ENCODE assay signal across 1 cellular context in genomic region chr1:15836772-15837669, GRCh38.
TF ChIP-seq lines count a peak whose summit lies in the region.

No MANE protein-coding gene starts in this region.

TF ChIP-seq in GM12878, 131 proteins besides CTCF, POLR2A, EP300 and RAD21:
- TF ChIP-seq CREB1 (IDR thresholded peaks at IDR 0.05; ENCODE audit: low read depth), result peak; percentile 45; the same call in 1 of the 2 replicates
- TF ChIP-seq GABPA (IDR thresholded peaks at IDR 0.05; ENCODE audit: low read depth), result no peak
- TF ChIP-seq MYC (IDR thresholded peaks at IDR 0.05; ENCODE audit: insufficient read depth, insufficient read length, insufficient replicate concordance, low read length, severe bottlenecking), result no peak
- TF ChIP-seq CREM (IDR thresholded peaks at IDR 0.05; ENCODE audit: low read depth), result peak; percentile 20; the same call in 1 of the 2 replicates
- TF ChIP-seq DPF2 (IDR thresholded peaks at IDR 0.05), result peak; percentile 46
- TF ChIP-seq IRF4 (IDR thresholded peaks at IDR 0.05; ENCODE audit: low read depth, low read length), result no peak
- TF ChIP-seq HDGF (IDR thresholded peaks at IDR 0.05), result 0 out of 2 replicates have a peak, but pooled peaks have one; percentile 10
- no peak; the same call in 1 of the 2 replicates for TF ChIP-seq ZSCAN29 (IDR thresholded peaks at IDR 0.05)
- TF ChIP-seq WRNIP1 (IDR thresholded peaks at IDR 0.05; ENCODE audit: borderline replicate concordance, low read depth, low read length), result no peak
- peak; percentile 21 for TF ChIP-seq MEF2B (IDR thresholded peaks at IDR 0.05; ENCODE audit: partially characterized antibody, poor library complexity, severe bottlenecking)
- TF ChIP-seq CHD1 (IDR thresholded peaks at IDR 0.05; ENCODE audit: low read depth, low read length), result no peak
- 0 out of 4 replicates have a peak, but pooled peaks of 1 of the 2 experiments have one; percentile 24 for TF ChIP-seq IKZF2 (IDR thresholded peaks at IDR 0.05)
- no peak for TF ChIP-seq ATF2 (IDR thresholded peaks at IDR 0.05; ENCODE audit: low read length)
- TF ChIP-seq ATF7 (IDR thresholded peaks at IDR 0.05; ENCODE audit: low read depth), result peak; percentile 46; the same call in 1 of the 2 replicates
- TF ChIP-seq TCF3 (IDR thresholded peaks at IDR 0.05; ENCODE audit: borderline replicate concordance, insufficient read depth, low read depth, low read length), result 0 out of 2 replicates have a peak, but pooled peaks have one; percentile 21
- 0 out of 2 replicates have a peak, but pooled peaks have one; percentile 31 for TF ChIP-seq NR2F1 (conservative IDR thresholded peaks at IDR 0.05)
- TF ChIP-seq IKZF1 (conservative IDR thresholded peaks at IDR 0.05), result 0 out of 2 replicates have a peak, but pooled peaks have one; percentile 19
- peak; percentile 61; the same call in 1 of the 2 replicates for TF ChIP-seq TCF12 (IDR thresholded peaks at IDR 0.05; ENCODE audit: low read depth, low read length)
- TF ChIP-seq RELB (IDR thresholded peaks at IDR 0.05; ENCODE audit: low read depth), result no peak
- TF ChIP-seq EED (IDR thresholded peaks at IDR 0.05; ENCODE audit: low read depth), result no peak
- TF ChIP-seq BHLHE40 (IDR thresholded peaks at IDR 0.05; ENCODE audit: borderline replicate concordance in 1 of 2, low read depth in 2 of 2, low read length in 1 of 2), result 0 out of 4 replicates have a peak, but pooled peaks of 1 of the 2 experiments have one; percentile 11
- TF ChIP-seq CBX5 (IDR thresholded peaks at IDR 0.05; ENCODE audit: low read depth), result no peak
- TF ChIP-seq MLLT1 (IDR thresholded peaks at IDR 0.05), result 0 out of 2 replicates have a peak, but pooled peaks have one; percentile 11
- peak in 1 of 2 experiments; percentile 72; a peak in 2 of 3 replicates for TF ChIP-seq EGR1 (IDR thresholded peaks at IDR 0.05; ENCODE audit: borderline replicate concordance in 1 of 2, low read depth in 2 of 2, low read length in 2 of 2)
- TF ChIP-seq SPI1 (IDR thresholded peaks at IDR 0.05; ENCODE audit: borderline replicate concordance, insufficient read depth, low read depth, low read length), result peak; percentile 83
- TF ChIP-seq RUNX3 (IDR thresholded peaks at IDR 0.05; ENCODE audit: low read length), result peak; percentile 52
- TF ChIP-seq ZNF384 (IDR thresholded peaks at IDR 0.05; ENCODE audit: borderline replicate concordance, low read depth, low read length), result peak; percentile 37; the same call in 1 of the 2 replicates
- 0 out of 2 replicates have a peak, but pooled peaks have one; percentile 41 for TF ChIP-seq ZNF687 (IDR thresholded peaks at IDR 0.05)
- no peak for TF ChIP-seq SIX5 (IDR thresholded peaks at IDR 0.05; ENCODE audit: low read depth, low read length, severe bottlenecking)
- peak; percentile 38; the same call in 1 of the 2 replicates for TF ChIP-seq JUNB (IDR thresholded peaks at IDR 0.05)
- peak; percentile 39; the same call in 1 of the 2 replicates for TF ChIP-seq BACH1 (IDR thresholded peaks at IDR 0.05; ENCODE audit: borderline replicate concordance)
- TF ChIP-seq YY1 (IDR thresholded peaks at IDR 0.05; ENCODE audit: low read depth, low read length), result 0 out of 2 replicates have a peak, but pooled peaks have one; percentile 33
- TF ChIP-seq NBN (IDR thresholded peaks at IDR 0.05), result 0 out of 2 replicates have a peak, but pooled peaks have one; percentile 16
- TF ChIP-seq LARP7 (IDR thresholded peaks at IDR 0.05), result peak; percentile 63; the same call in 1 of the 2 replicates
- TF ChIP-seq PAX5 (IDR thresholded peaks at IDR 0.05; ENCODE audit: borderline replicate concordance, low read depth, low read length), result no peak
- no peak for TF ChIP-seq MAX (IDR thresholded peaks at IDR 0.05; ENCODE audit: low read depth, low read length)
